ENCODE assay signal across 21 cellular contexts in the genomic region with DNA sequence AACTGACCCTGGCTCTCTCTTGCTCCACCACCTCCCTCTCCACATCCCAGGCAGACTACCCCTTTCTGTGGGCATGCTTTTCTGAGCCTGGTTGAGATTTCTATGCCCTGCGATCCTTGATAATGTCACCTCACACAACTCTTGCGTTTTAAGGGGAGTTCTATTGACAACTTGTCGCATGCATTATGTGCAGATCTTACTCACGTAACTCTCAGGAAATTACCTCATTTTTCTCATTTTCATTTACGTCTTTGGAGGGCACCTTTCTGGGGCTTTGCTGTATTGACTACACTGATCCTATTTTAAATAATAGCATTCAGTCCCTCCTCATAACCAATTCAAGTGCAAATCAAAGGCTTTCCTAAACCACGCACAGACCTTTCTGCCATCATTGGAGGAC.
DNase-seq lines count a peak whose midpoint lies in the region; ATAC-seq, FAIRE-seq and TF ChIP-seq lines count a peak whose summit lies in the region.
"Had no signal": no experiment of that assay in that cellular context is flagged by ENCODE, and none has a peak within 500 bp of the region (broad histone marks: within the 10 kb centered on the region; RNA-seq: fewer than 3 reads in every experiment).

No MANE protein-coding gene starts in this region.

- peaks cover 0 to 8% (median 4%) of the 10 kb centered on the region in 4 experiments; a peak in 4 of 7 replicates for H3K4me1 ChIP-seq in H1 (replicated peaks in 1 of 4; ENCODE audit: control insufficient read depth in 3 of 4, insufficient read depth in 4 of 4, low read length in 3 of 4)
- H3K4me1 ChIP-seq: BLaER1 had no signal

- TF ChIP-seq RAD21 in H1 (IDR thresholded peaks at IDR 0.05 in 1 of 2, conservative IDR thresholded peaks at IDR 0.05 in 1 of 2; ENCODE audit: low read depth in 2 of 2, low read length in 2 of 2), result no peak

- TF ChIP-seq EP300 in H1 (IDR thresholded peaks at IDR 0.05; ENCODE audit: borderline replicate concordance in 1 of 2, low read depth in 2 of 2, low read length in 2 of 2), result no peak

- H2BK15ac ChIP-seq in H1 (ENCODE audit: low read length), result no peak overlapping the region

- H2BK120ac ChIP-seq in H1 (replicated peaks; ENCODE audit: low read depth, low read length), result no peak overlapping the region

- no peak overlapping the region for H3K4ac ChIP-seq in H1 (replicated peaks; ENCODE audit: insufficient read length, low read depth, low read length)

- 0 out of 2 replicates have a peak overlapping the region, but pooled peaks have one; percentile 62 for H2BK5ac ChIP-seq in H1 (ENCODE audit: low read depth, low read length)

- H3K36me3 ChIP-seq in H1 (ENCODE audit: control insufficient read depth in 2 of 4, insufficient read depth in 4 of 4, low read length in 3 of 4), result no peaks in the 10 kb centered on the region

- no peak overlapping the region for H3K56ac ChIP-seq in H1 (replicated peaks; ENCODE audit: insufficient read length, low read depth, low read length)

- no peaks in the 10 kb centered on the region for H3K79me2 ChIP-seq in H1 (ENCODE audit: control insufficient read depth in 1 of 2, insufficient read depth in 2 of 2, low read length in 2 of 2)

- no peak overlapping the region for H2BK20ac ChIP-seq in H1 (ENCODE audit: low read length)

- H2AK5ac ChIP-seq in H1 (ENCODE audit: low read depth, low read length), result no peak overlapping the region

- no peak overlapping the region for H3K27ac ChIP-seq in H1 (ENCODE audit: low read depth, low read length)
- H3K27ac ChIP-seq: BLaER1, HL-60 had no signal

- CTCF ChIA-PET in H1 (lab: Charles Lee; ENCODE audit: partially characterized antibody), result interaction anchor here (0.7 kb wide), 1 partner anchor 26 kb away, joined by 3 read pairs; no protein-coding TSS in a partner anchor

- no peak overlapping the region for H3K23ac ChIP-seq in H1 (ENCODE audit: insufficient read length)

- H4K20me1 ChIP-seq in H1 (replicated peaks in 1 of 2; ENCODE audit: control insufficient read depth in 1 of 2, insufficient read depth in 2 of 2, low read length in 2 of 2), result no peaks in the 10 kb centered on the region
- H4K20me1 ChIP-seq: BLaER1 had no signal

- H4K91ac ChIP-seq in H1 (replicated peaks; ENCODE audit: insufficient read length, low read length), result no peak overlapping the region

- no peak overlapping the region for H3K18ac ChIP-seq in H1 (ENCODE audit: extremely low read depth, low read length)

- H3K27me3 ChIP-seq in H1 (replicated peaks in 1 of 4; ENCODE audit: control insufficient read depth in 3 of 4, extremely low read depth in 1 of 4, insufficient read depth in 3 of 4, low read length in 3 of 4), result no peaks in the 10 kb centered on the region
- H3K27me3 ChIP-seq: BLaER1 had no signal

- H3K4me3 ChIP-seq in GM12865 (ENCODE audit: low read depth, low read length) (no peak overlapping the region), H1 (ENCODE audit: extremely low read depth in 1 of 4, insufficient read depth in 2 of 4, low read depth in 3 of 4, low read length in 4 of 4) (no peak overlapping the region)
- H3K4me3 ChIP-seq: BLaER1, GM23338 had no signal

- no peak overlapping the region for H2AFZ ChIP-seq in H1 (ENCODE audit: low read length)
- H2AFZ ChIP-seq: GM23338 had no signal

- no peak overlapping the region for H4K8ac ChIP-seq in H1 (ENCODE audit: extremely low read depth, insufficient read depth, low read length)

- no peak overlapping the region for H2BK12ac ChIP-seq in H1 (ENCODE audit: low read depth, low read length)

- no peak overlapping the region for H3K4me2 ChIP-seq in H1 (ENCODE audit: insufficient read depth in 1 of 2, low read depth in 2 of 2, low read length in 2 of 2)
- H3K4me2 ChIP-seq: BLaER1, GM23338 had no signal

- TF ChIP-seq CTCF in GM12865 (IDR thresholded peaks at IDR 0.05; ENCODE audit: insufficient read depth, low read depth, low read length, missing control alignments), result no peak
- TF ChIP-seq CTCF in H1 (IDR thresholded peaks at IDR 0.05; ENCODE audit: control extremely low read depth in 1 of 3, insufficient read depth in 1 of 3, low read depth in 1 of 3, low read length in 3 of 3), result no peak

- POLR2A ChIA-PET in H1 (lab: Charles Lee; ENCODE audit: partially characterized antibody), result no interaction called here

- H4K5ac ChIP-seq in H1 (ENCODE audit: insufficient read length, low read depth, low read length), result no peak overlapping the region

- H3K23me2 ChIP-seq in H1 (ENCODE audit: low read depth, low read length), result no peaks in the 10 kb centered on the region

- H3K9me3 ChIP-seq in H1 (ENCODE audit: insufficient read depth in 2 of 2, low read depth in 1 of 2, low read length in 1 of 2), result no peaks in the 10 kb centered on the region
- H3K9me3 ChIP-seq: BLaER1 had no signal

- H3K14ac ChIP-seq in H1 (ENCODE audit: insufficient read length), result no peak overlapping the region

- DNase-seq in GM12865 (ENCODE audit: low read depth) (peak; percentile 15), H1 (ENCODE audit: low read depth in 1 of 2, low spot score in 2 of 2) (no peak), CD1c-positive myeloid dendritic cell (ENCODE audit: extremely low spot score) (no peak), DMS79 treated with DMSO at 0.1 percent for 48 hours (lab: John Stamatoyannopoulos, UW) (no peak)
- DNase-seq: 8988T; AML-193; Calu3; CD4-positive, alpha-beta T cell; DMS79; EL; H9; HFFc6; MM.1S had no signal

- H3K9ac ChIP-seq in H1 (replicated peaks in 1 of 4; ENCODE audit: extremely low read depth in 1 of 4, low read depth in 3 of 4, low read length in 3 of 4), result no peak overlapping the region
- H3K9ac ChIP-seq: BLaER1 had no signal

- FAIRE-seq in H1 (lab: Jason Lieb, UNC), result no peak
- FAIRE-seq: G401.6, GM19239 had no signal

- TF ChIP-seq POLR2A in H1 (IDR thresholded peaks at IDR 0.05; ENCODE audit: control extremely low read depth in 1 of 2, low read depth in 2 of 2, low read length in 2 of 2), result no peak

- WGBS in H1 (ENCODE audit: extremely low coverage in 1 of 2, insufficient coverage in 1 of 2, insufficient read length in 1 of 2, insufficient replicate concordance in 2 of 2, low coverage in 1 of 2, low lambda C conversion rate in 2 of 2, missing lambda C conversion rate in 1 of 2), 2 experiments, result 96% methylated on average over 6 of the region's 6 CpGs; no CpG with 5 or more reads in 1 of the 2 experiments

- H3K79me1 ChIP-seq in H1 (ENCODE audit: low read depth, low read length), result no peaks in the 10 kb centered on the region

- peak; percentile 44 for ATAC-seq in GM21360 (IDR thresholded peaks at IDR 0.05; ENCODE audit: unreplicated experiment)
- ATAC-seq in HG03442 (IDR thresholded peaks at IDR 0.05; ENCODE audit: unreplicated experiment), result peak; percentile 40
- ATAC-seq in GM21447 (IDR thresholded peaks at IDR 0.05; ENCODE audit: unreplicated experiment), result no peak
- ATAC-seq: GM23338 had no signal

TF ChIP-seq in H1, 55 proteins besides CTCF, POLR2A, EP300 and RAD21 (continues in another document):
- no peak for TF ChIP-seq JUN (IDR thresholded peaks at IDR 0.05; ENCODE audit: low read depth, low read length)
